In the genomic region with DNA sequence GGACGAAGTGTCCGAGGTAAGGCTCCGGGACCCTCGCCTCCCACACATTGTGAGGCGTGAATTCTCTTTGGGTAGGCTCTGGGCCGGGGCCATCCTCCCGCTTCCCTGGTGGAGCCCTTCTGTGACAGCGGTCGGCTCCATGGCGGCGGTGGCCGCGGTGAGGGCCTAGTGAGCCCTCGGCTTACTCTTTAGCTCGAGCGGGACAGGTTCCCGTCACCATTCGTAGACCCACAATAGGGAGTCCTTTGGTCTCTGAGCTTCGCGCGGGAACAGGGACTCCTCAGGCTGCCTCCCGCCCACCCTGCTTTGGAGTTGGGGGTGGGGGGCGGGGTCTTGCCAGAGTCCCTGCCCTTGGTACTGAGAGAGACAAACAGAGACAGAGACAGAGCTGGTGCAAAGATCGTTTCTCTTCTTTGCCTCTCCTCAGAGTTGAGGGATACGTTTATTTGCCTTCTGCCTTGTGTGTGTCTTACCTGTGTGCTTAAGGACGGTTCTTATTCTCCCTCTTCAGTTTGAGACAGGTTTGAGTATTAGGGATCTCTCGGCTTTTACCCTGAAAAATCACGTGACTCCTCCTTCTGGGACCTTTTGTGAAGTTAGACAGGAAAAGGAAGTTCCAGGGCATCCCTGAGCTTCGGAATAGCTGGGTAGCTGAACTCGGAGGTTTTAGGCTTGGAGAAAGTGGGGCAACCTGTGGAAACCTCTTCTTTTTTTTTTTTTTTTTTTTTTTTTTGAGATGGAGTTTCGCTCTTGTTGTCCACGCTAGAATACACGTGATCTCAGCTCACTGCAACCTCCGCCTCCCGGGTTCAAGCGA, we compare ENCODE assay signal across 8 cellular contexts. TPM values are rescaled to one million over a fixed set of nuclear protein-coding genes. Genes with fewer than 3 reads are reported as not detected.
DNase-seq lines count a peak whose midpoint lies in the region; ATAC-seq and TF ChIP-seq lines count a peak whose summit lies in the region.

No MANE protein-coding gene starts in this region.

- H3K36me3 ChIP-seq in adrenal gland (replicated peaks in 1 of 2) (no peaks in the 10 kb centered on the region), gastrocnemius medialis (no peaks in the 10 kb centered on the region)

- peak overlapping the region; percentile 93 to 99 (median 98) for H3K27ac ChIP-seq in adrenal gland
- peak overlapping the region; percentile 91 to 100 (median 98) for H3K27ac ChIP-seq in gastrocnemius medialis

- TF ChIP-seq POLR2A in adrenal gland (IDR thresholded peaks at IDR 0.05) (no peak), gastrocnemius medialis (IDR thresholded peaks at IDR 0.05) (no peak)

- 2 to 3% (median 2%) methylated on average over 15 to 36 of the region's 36 CpGs for WGBS in adrenal gland, 4 donors

- ATAC-seq in gastrocnemius medialis: peak; percentile 2 to 4
- ATAC-seq in HG02588 (IDR thresholded peaks at IDR 0.05; ENCODE audit: unreplicated experiment): no peak

- H3K4me1 ChIP-seq in adrenal gland (replicated peaks in 1 of 2): peaks cover 14 to 36% of the 10 kb centered on the region in 2 donors
- H3K4me1 ChIP-seq in gastrocnemius medialis: peaks cover 30 to 42% of the 10 kb centered on the region in 2 donors

- TF ChIP-seq CTCF in adrenal gland (IDR thresholded peaks at IDR 0.05): no peak
- TF ChIP-seq CTCF in gastrocnemius medialis (IDR thresholded peaks at IDR 0.05 in 4 of 5, conservative IDR thresholded peaks at IDR 0.05 in 1 of 5): no peak

- H3K4me3 ChIP-seq in GM08714 (ENCODE audit: low read length) (peak overlapping the region; percentile 79), adrenal gland (peak overlapping the region; percentile 72 to 98 (median 92)), gastrocnemius medialis (peak overlapping the region; percentile 80 to 100 (median 98))

- DNase-seq in HuH-7 (ENCODE audit: low spot score) (peak; percentile 30), SW480 (ENCODE audit: low spot score) (peak; percentile 62), adrenal gland (peak; percentile 38 to 71 (median 50)), hepatic stellate cell (ENCODE audit: low spot score) (peak; percentile 29), gastrocnemius medialis (peak; percentile 12 to 29), retina (no peak)

- H3K27me3 ChIP-seq in adrenal gland (no peaks in the 10 kb centered on the region), gastrocnemius medialis (no peaks in the 10 kb centered on the region)

- intact Hi-C loops in adrenal gland (cut with DNase I): no loop called here
- intact Hi-C loops in gastrocnemius medialis (cut with DNase I; ENCODE audit: low total_unique reads): loop anchor here (5.0 kb wide), 2 partner anchors 65 to 310 kb away; no protein-coding TSS in a partner anchor

- in situ Hi-C loops in gastrocnemius medialis (cut with MboI; ENCODE audit: low sequenced_read_pairs in 4 of 4): loop anchor here in 2 of 4 donors (10.0 to 25.0 kb wide), 2 partner anchors 242 to 260 kb away; a partner anchor contains a TSS

- H3K9me3 ChIP-seq in adrenal gland (replicated peaks in 1 of 3) (no peaks in the 10 kb centered on the region), gastrocnemius medialis (no peaks in the 10 kb centered on the region)

RNA-seq across cellular contexts. Expression of a gene that starts 0.8 kb away (rescaled TPM):
- total RNA-seq in adrenal gland: 100 to 1,000 TPM in 4 of 8 donors, 10 to 100 TPM in 4; 64.3 to 141 (median 112) TPM
- 100 to 1,000 TPM in 1 of 3 donors, 10 to 100 TPM in 2; 58.2 to 141 (median 70.9) TPM for polyA plus RNA-seq in adrenal gland
- total RNA-seq in gastrocnemius medialis: 10 to 100 TPM; 51.3 to 93.6 (median 72.7) TPM

RNA-seq across cellular contexts. Expression of a gene that starts 42.5 kb away (rescaled TPM):
- not detected for total RNA-seq in adrenal gland
- under 1 TPM in 2 of 3 donors, not detected in 1; 0.13 to 0.32 TPM for polyA plus RNA-seq in adrenal gland
- total RNA-seq in gastrocnemius medialis: not detected

RNA-seq across cellular contexts. Expression of a gene that starts 56.1 kb away (rescaled TPM):
- total RNA-seq in adrenal gland (1 to 10 TPM in 7 of 8 donors, under 1 TPM in 1; 0.54 to 9.8 (median 5.0) TPM), gastrocnemius medialis (10 to 100 TPM in 3 of 4 donors, 1 to 10 TPM in 1; 5.3 to 22.2 (median 17.6) TPM)
- 1 to 10 TPM; 3.0 to 6.2 (median 5.6) TPM for polyA plus RNA-seq in adrenal gland
